In the genomic region with DNA sequence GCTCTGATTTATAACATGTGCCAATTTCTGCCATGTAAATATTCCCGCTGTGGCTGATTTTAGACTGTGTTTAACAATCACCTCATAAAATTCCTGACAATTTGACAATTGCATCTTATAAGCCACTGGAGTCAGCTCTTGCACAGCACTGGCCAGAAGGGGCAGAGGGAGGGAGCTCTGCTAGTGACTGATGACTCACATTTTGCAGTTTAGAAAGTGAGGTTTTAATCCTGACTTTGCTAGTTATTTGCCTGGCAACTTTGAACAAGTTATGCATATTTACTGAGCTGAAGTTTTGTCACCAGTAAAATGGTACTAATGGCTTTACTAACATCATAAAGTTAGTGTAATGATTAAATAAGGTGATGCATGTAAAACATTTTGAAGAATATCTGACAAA, we compare ENCODE assay signal across 19 cellular contexts.
DNase-seq lines count a peak whose midpoint lies in the region; ATAC-seq and TF ChIP-seq lines count a peak whose summit lies in the region.
"Had no signal": no experiment of that assay in that cellular context is flagged by ENCODE, and none has a peak within 500 bp of the region (broad histone marks: within the 10 kb centered on the region; RNA-seq: fewer than 3 reads in every experiment).

No MANE protein-coding gene starts in this region.

- no peaks in the 10 kb centered on the region for H3K27me3 Mint-ChIP-seq in nephron progenitor cell (ENCODE audit: low read depth, poor library complexity)
- H3K27me3 Mint-ChIP-seq: activated B cell treated with CpG ODN at 0.5 μM for 24 hours; CD4-positive, CD25-positive, alpha-beta regulatory T cell; central memory CD8-positive, alpha-beta T cell; T-helper 17 cell had no signal

- no peaks in the 10 kb centered on the region for H3K4me1 Mint-ChIP-seq in nephron progenitor cell
- H3K4me1 Mint-ChIP-seq: activated B cell treated with CpG ODN at 0.5 μM for 24 hours; CD4-positive, CD25-positive, alpha-beta regulatory T cell; central memory CD8-positive, alpha-beta T cell; nephron; T-helper 17 cell had no signal

- no peaks in the 10 kb centered on the region for H3K9me3 Mint-ChIP-seq in nephron progenitor cell
- H3K9me3 Mint-ChIP-seq: nephron had no signal

- no peak for TF ChIP-seq CTCF in nephron progenitor cell (IDR thresholded peaks at IDR 0.05)

- peak; percentile 2 for DNase-seq in DMS153 (lab: John Stamatoyannopoulos, UW)
- no peak for DNase-seq in DMS153 treated with DMSO at 0.1 percent for 48 hours (lab: John Stamatoyannopoulos, UW; ENCODE audit: unreplicated experiment)
- DNase-seq in NCI-H1417 (lab: John Stamatoyannopoulos, UW): peak in 2 of 3 experiments; percentile 70 to 90
- peak; percentile 27 for DNase-seq in amniotic epithelial cell (ENCODE audit: low read depth)
- peak; percentile 7 for DNase-seq in left kidney (ENCODE audit: low read depth, low spot score)
- no peak for DNase-seq in nephron progenitor cell
- DNase-seq in dermis blood vessel endothelial cell: no peak
- DNase-seq: activated B cell treated with CpG ODN at 0.5 μM for 24 hours; CD4-positive, CD25-positive, alpha-beta regulatory T cell; gastrocnemius medialis; NCI-H1436 treated with DMSO at 0.1 percent for 48 hours; NCI-H526; stimulated activated naive CD8-positive, alpha-beta T cell treated with anti-CD3 and anti-CD28 coated beads, Interleukin-15, Interleukin-2, amounts not matched to agents 100 U/mL and 50 U/mL, for 24 hours; T-helper 17 cell; upper lobe of right lung had no signal

- H3K36me3 Mint-ChIP-seq in nephron progenitor cell (ENCODE audit: low read depth): no peaks in the 10 kb centered on the region
- H3K36me3 Mint-ChIP-seq: CD4-positive, CD25-positive, alpha-beta regulatory T cell had no signal

- H3K27ac Mint-ChIP-seq in nephron progenitor cell: no peak overlapping the region
- H3K27ac Mint-ChIP-seq: activated B cell treated with CpG ODN at 0.5 μM for 24 hours; activated T-helper 1 cell treated with anti-CD3 and anti-CD28 coated beads, Interleukin-12 subunit alpha, Interleukin-12 subunit beta, Interleukin-2, Interleukin-4 antibody, amounts not matched to agents 30 ng/mL and 10 ng/mL and 1 ng/mL, durations not matched to agents 14 hours and 24 hours and 36 hours; CD4-positive, CD25-positive, alpha-beta regulatory T cell; nephron; T-helper 17 cell had no signal

- H3K4me3 Mint-ChIP-seq in nephron progenitor cell: no peak overlapping the region
- H3K4me3 Mint-ChIP-seq: activated B cell treated with CpG ODN at 0.5 μM for 24 hours; activated T-helper 1 cell treated with anti-CD3 and anti-CD28 coated beads, Interleukin-12 subunit alpha, Interleukin-12 subunit beta, Interleukin-2, Interleukin-4 antibody, amounts not matched to agents 30 ng/mL and 10 ng/mL and 1 ng/mL, durations not matched to agents 14 hours and 24 hours and 36 hours; CD4-positive, CD25-positive, alpha-beta regulatory T cell; central memory CD8-positive, alpha-beta T cell; nephron; T-helper 17 cell had no signal

- ATAC-seq in GM21825 (IDR thresholded peaks at IDR 0.05; ENCODE audit: unreplicated experiment): no peak
- ATAC-seq: gastrocnemius medialis; stimulated activated naive CD8-positive, alpha-beta T cell treated with anti-CD3 and anti-CD28 coated beads, Interleukin-15, Interleukin-2, amounts not matched to agents 100 U/mL and 50 U/mL, for 24 hours; T-helper 17 cell; upper lobe of right lung had no signal

Comparison
In these comparisons a context has a peak if more than half of its experiments do, and no peak if none do; other contexts are left out.
1. DNase-seq: peak in DMS153 (single experiment), NCI-H1417 (2 of 3), amniotic epithelial cell (single experiment) and left kidney (single experiment); none in DMS153 treated with DMSO at 0.1 percent for 48 hours (single experiment), nephron progenitor cell (single experiment) and dermis blood vessel endothelial cell (single experiment).